Comparison of ENCODE assay signal across 8 cellular contexts in the genomic region with DNA sequence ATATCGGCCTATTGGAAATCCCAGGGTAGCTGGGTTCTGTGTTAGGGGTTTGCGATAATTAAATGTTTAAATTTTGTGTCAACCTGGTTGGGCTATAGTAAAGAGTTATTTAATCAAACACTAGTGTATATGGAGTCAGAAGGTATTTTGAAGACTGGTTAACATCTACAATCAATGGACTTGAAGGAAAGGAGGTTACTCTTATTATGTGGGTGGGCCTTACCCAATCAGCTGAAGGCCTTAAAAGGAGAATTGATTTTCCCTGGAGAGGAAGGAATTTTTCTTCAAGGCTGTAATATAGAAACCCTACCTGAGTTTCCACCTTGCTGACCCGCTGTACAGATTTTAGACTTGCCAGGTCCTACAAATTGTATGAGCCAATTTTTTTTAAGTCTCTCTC.
"Had no signal": no experiment of that assay in that cellular context is flagged by ENCODE, and none has a peak within 500 bp of the region (broad histone marks: within the 10 kb centered on the region; RNA-seq: fewer than 3 reads in every experiment).

No MANE protein-coding gene starts in this region.

- DNase-seq: GDM1, GF-D8 had no signal

- ATAC-seq: GM12878 had no signal

- H3K4me3 ChIP-seq: GM12878 had no signal

- FAIRE-seq: G401.6, GM12878, GM12891, GM12892, GM18507, GM19239 had no signal
